8 cellular contexts compared by ENCODE assay signal in genomic region chr1:174005032-174005431, GRCh38. TPM values are rescaled to one million over a fixed set of nuclear protein-coding genes. Genes with fewer than 3 reads are reported as not detected.
A peak's percentile ranks its signal among the peaks of the same experiment; 100 is the strongest.
DNase-seq lines count a peak whose midpoint lies in the region; ATAC-seq, FAIRE-seq and TF ChIP-seq lines count a peak whose summit lies in the region.

No MANE protein-coding gene starts in this region.

- H3K9ac ChIP-seq in H9 (ENCODE audit: extremely low read depth, insufficient read length, low read length) = no peak overlapping the region

- no peak for TF ChIP-seq POLR2A in A549 (IDR thresholded peaks at IDR 0.05; ENCODE audit: low read length)

- peak overlapping the region; percentile 80 for H3K27ac Mint-ChIP-seq in WTC11
- H3K27ac Mint-ChIP-seq in H9 = no peak overlapping the region; a peak in 1 of 7 replicates
- H3K27ac Mint-ChIP-seq in T-helper 17 cell = no peak overlapping the region
- no peak overlapping the region for H3K27ac Mint-ChIP-seq in activated T-helper 1 cell treated with anti-CD3 and anti-CD28 coated beads, Interleukin-12 subunit alpha, Interleukin-12 subunit beta, Interleukin-2, Interleukin-4 antibody, amounts not matched to agents 30 ng/mL and 10 ng/mL and 1 ng/mL, durations not matched to agents 14 hours and 24 hours and 36 hours

- no peak overlapping the region for H4K91ac ChIP-seq in H9 (ENCODE audit: insufficient read length, low read depth, low read length)

- intact Hi-C loops in activated T-helper 1 cell treated with anti-CD3 and anti-CD28 coated beads, Interleukin-12 subunit alpha, Interleukin-12 subunit beta, Interleukin-2, Interleukin-4 antibody, amounts not matched to agents 30 ng/mL and 10 ng/mL and 1 ng/mL, durations not matched to agents 14 hours and 24 hours and 36 hours (cut with micrococcal nuclease) = no loop called here

- TF ChIP-seq EP300 in A549 (IDR thresholded peaks at IDR 0.05) = no peak

- CTCF ChIA-PET in A549 (lab: Yijun Ruan, JAX) = interaction anchor here (0.9 to 1.6 kb wide), 3 partner anchors 14 to 213 kb away, joined by 3 to 5 read pairs (median 4); partner anchors contain the start of gene RC3H1
- CTCF ChIA-PET in WTC11 (lab: Charles Lee) = no interaction called here

- ATAC-seq in A549 = 0 out of 6 replicates have a peak, but pooled peaks of 1 of the 2 experiments have one; percentile 24
- peak; percentile 98 for ATAC-seq in GM19043 (IDR thresholded peaks at IDR 0.05; ENCODE audit: low read depth, unreplicated experiment)
- peak; percentile 93 for ATAC-seq in HG03103 (IDR thresholded peaks at IDR 0.05; ENCODE audit: low read depth, unreplicated experiment)
- ATAC-seq in WTC11 = no peak
- ATAC-seq in T-helper 17 cell = no peak

- no peak overlapping the region for H3K14ac ChIP-seq in H9 (ENCODE audit: insufficient read depth, low read length)

- no peaks in the 10 kb centered on the region for H3K23me2 ChIP-seq in H9 (ENCODE audit: insufficient read length, low read depth, low read length, poor library complexity, severe bottlenecking)

- H3K27ac ChIP-seq in A549 = 0 out of 6 replicates have a peak overlapping the region, but pooled peaks of 1 of the 2 experiments have one; percentile 13
- H3K27ac ChIP-seq in H9 (ENCODE audit: insufficient read length, low read depth, low read length) = no peak overlapping the region

- H3K4me1 Mint-ChIP-seq in WTC11 (peaks cover 18% of the 10 kb centered on the region), H9 (peaks cover 16 to 19% of the 10 kb centered on the region in 2 experiments), T-helper 17 cell (peaks cover 29% of the 10 kb centered on the region)
- peaks cover 25% of the 10 kb centered on the region for H3K4me1 Mint-ChIP-seq in activated T-helper 1 cell treated with anti-CD3 and anti-CD28 coated beads, Interleukin-12 subunit alpha, Interleukin-12 subunit beta, Interleukin-2, Interleukin-4 antibody, amounts not matched to agents 30 ng/mL and 10 ng/mL and 1 ng/mL, durations not matched to agents 14 hours and 24 hours and 36 hours (ENCODE audit: low read depth)

- POLR2A ChIA-PET in A549 (lab: Yijun Ruan, JAX) = interaction anchor here (0.7 to 1.3 kb wide), 2 partner anchors 17 to 137 kb away, joined by 3 read pairs; partner anchors contain the start of genes RC3H1 and ZBTB37
- POLR2A ChIA-PET in WTC11 (lab: Charles Lee) = interaction anchor here (1.5 kb wide), 1 partner anchor 18 kb away, joined by 9 read pairs; the partner anchor contains the start of gene RC3H1

- H3K4me2 ChIP-seq in A549 (no peak overlapping the region), H9 (ENCODE audit: insufficient read depth, insufficient read length, low read length) (no peak overlapping the region)

- H3K79me2 ChIP-seq in H9 (ENCODE audit: insufficient read depth, low read length) = peaks cover 5% of the 10 kb centered on the region; the same call in 1 of the 2 replicates

- H2BK20ac ChIP-seq in H9 (ENCODE audit: low read depth, low read length, poor library complexity, severe bottlenecking) = no peak overlapping the region

- H2AK5ac ChIP-seq in H9 (ENCODE audit: insufficient read length, low read length) = no peak overlapping the region

- H2BK12ac ChIP-seq in H9 (ENCODE audit: insufficient read length, low read depth, low read length) = no peak overlapping the region

- H3K9me3 ChIP-seq in A549 = no peaks in the 10 kb centered on the region
- no peaks in the 10 kb centered on the region for H3K9me3 ChIP-seq in H9 (ENCODE audit: control insufficient read depth, low read depth, low read length)
- H3K9me3 ChIP-seq in T-helper 17 cell (ENCODE audit: control insufficient read depth, low read length, poor library complexity, severe bottlenecking) = no peaks in the 10 kb centered on the region

- no peak overlapping the region for H2BK5ac ChIP-seq in H9 (ENCODE audit: insufficient read length, low read length)

- H2BK15ac ChIP-seq in H9 (ENCODE audit: low read depth, low read length) = no peak overlapping the region

- no peak overlapping the region for H4K5ac ChIP-seq in H9 (ENCODE audit: insufficient read length, low read depth, low read length)

- H3K36me3 Mint-ChIP-seq in WTC11 = peaks cover 10% of the 10 kb centered on the region
- H3K36me3 Mint-ChIP-seq in H9 (ENCODE audit: insufficient read depth in 1 of 3, low read depth in 3 of 3) = peaks cover 9 to 31% (median 10%) of the 10 kb centered on the region in 3 experiments; a peak in 6 of 7 replicates
- no peaks in the 10 kb centered on the region for H3K36me3 Mint-ChIP-seq in T-helper 17 cell (ENCODE audit: low read depth)
- H3K36me3 Mint-ChIP-seq in activated T-helper 1 cell treated with anti-CD3 and anti-CD28 coated beads, Interleukin-12 subunit alpha, Interleukin-12 subunit beta, Interleukin-2, Interleukin-4 antibody, amounts not matched to agents 30 ng/mL and 10 ng/mL and 1 ng/mL, durations not matched to agents 14 hours and 24 hours and 36 hours (ENCODE audit: low read depth) = peaks cover 15% of the 10 kb centered on the region

- H3T11ph ChIP-seq in H9 (ENCODE audit: low read length) = no peak overlapping the region

- no peaks in the 10 kb centered on the region for H4K20me1 ChIP-seq in H9 (ENCODE audit: control insufficient read depth, insufficient read depth, insufficient read length)

- H3K4me3 Mint-ChIP-seq in WTC11 = no peak overlapping the region
- no peak overlapping the region for H3K4me3 Mint-ChIP-seq in H9
- no peak overlapping the region for H3K4me3 Mint-ChIP-seq in T-helper 17 cell
- H3K4me3 Mint-ChIP-seq in activated T-helper 1 cell treated with anti-CD3 and anti-CD28 coated beads, Interleukin-12 subunit alpha, Interleukin-12 subunit beta, Interleukin-2, Interleukin-4 antibody, amounts not matched to agents 30 ng/mL and 10 ng/mL and 1 ng/mL, durations not matched to agents 14 hours and 24 hours and 36 hours = no peak overlapping the region

- DNase-seq in A549 (ENCODE audit: low read depth in 1 of 2, low spot score in 1 of 2) = no peak
- no peak for DNase-seq in WTC11 (ENCODE audit: low spot score)
- DNase-seq in activated effector memory CD4-positive, alpha-beta T cell treated with anti-CD3 and anti-CD28 coated beads, Interleukin-2, amount 50 U/mL, for 16 hours = no peak
- DNase-seq in H9 = no peak
- no peak for DNase-seq in T-helper 17 cell
- no peak for DNase-seq in activated T-helper 1 cell treated with anti-CD3 and anti-CD28 coated beads, Interleukin-12 subunit alpha, Interleukin-12 subunit beta, Interleukin-2, Interleukin-4 antibody, amounts not matched to agents 30 ng/mL and 10 ng/mL and 1 ng/mL, durations not matched to agents 14 hours and 24 hours and 36 hours (ENCODE audit: low spot score)

- no peak overlapping the region for H3K4me3 ChIP-seq in A549

- H3K79me1 ChIP-seq in H9 (ENCODE audit: insufficient read depth, low read depth, low read length, poor library complexity, severe bottlenecking) = peaks cover 10% of the 10 kb centered on the region

- no peak overlapping the region for H3K56ac ChIP-seq in H9 (ENCODE audit: insufficient read length, low read depth, low read length)

- H4K8ac ChIP-seq in H9 (replicated peaks; ENCODE audit: insufficient read length, low read depth, low read length) = no peak overlapping the region

- no peak for FAIRE-seq in A549 (lab: Jason Lieb, UNC)

- no peaks in the 10 kb centered on the region for H3K27me3 ChIP-seq in H9 (ENCODE audit: insufficient read depth, low read length)

- H3K9me3 Mint-ChIP-seq in WTC11 (0 out of 2 replicates have a peak, but pooled peaks cover 7% of the 10 kb centered on the region), H9 (no peaks in the 10 kb centered on the region)
- no peaks in the 10 kb centered on the region for H3K9me3 Mint-ChIP-seq in activated T-helper 1 cell treated with anti-CD3 and anti-CD28 coated beads, Interleukin-12 subunit alpha, Interleukin-12 subunit beta, Interleukin-2, Interleukin-4 antibody, amounts not matched to agents 30 ng/mL and 10 ng/mL and 1 ng/mL, durations not matched to agents 14 hours and 24 hours and 36 hours

- H2AFZ ChIP-seq in H9 (ENCODE audit: low read length) = no peak overlapping the region

- WGBS in A549 (ENCODE audit: missing lambda C conversion rate) = 79% methylated on average over 2 of the region's 2 CpGs
- WGBS in H9 (ENCODE audit: extremely low coverage, insufficient read length, low lambda C conversion rate) = no CpG with 5 or more reads among the region's 2 CpGs

- H2BK120ac ChIP-seq in H9 (ENCODE audit: low read depth, low read length, poor library complexity, severe bottlenecking) = no peak overlapping the region

- no peak overlapping the region for H3K18ac ChIP-seq in H9 (ENCODE audit: insufficient read length, low read depth, low read length)

- H3K4me1 ChIP-seq in A549 (peaks cover 5% of the 10 kb centered on the region; the same call in 1 of the 3 replicates), H9 (ENCODE audit: insufficient read depth, low read length) (peaks cover 4% of the 10 kb centered on the region; the same call in 1 of the 2 replicates)

- no peaks in the 10 kb centered on the region for H3K27me3 Mint-ChIP-seq in WTC11 (ENCODE audit: low read depth)
- no peaks in the 10 kb centered on the region for H3K27me3 Mint-ChIP-seq in H9 (ENCODE audit: low read depth)
- no peaks in the 10 kb centered on the region for H3K27me3 Mint-ChIP-seq in T-helper 17 cell
- no peaks in the 10 kb centered on the region for H3K27me3 Mint-ChIP-seq in activated T-helper 1 cell treated with anti-CD3 and anti-CD28 coated beads, Interleukin-12 subunit alpha, Interleukin-12 subunit beta, Interleukin-2, Interleukin-4 antibody, amounts not matched to agents 30 ng/mL and 10 ng/mL and 1 ng/mL, durations not matched to agents 14 hours and 24 hours and 36 hours (ENCODE audit: insufficient read depth)

- no peak for TF ChIP-seq CTCF in A549 (IDR thresholded peaks at IDR 0.05)
- TF ChIP-seq CTCF in WTC11 (IDR thresholded peaks at IDR 0.05) = no peak
- TF ChIP-seq CTCF in H9 (conservative IDR thresholded peaks at IDR 0.05) = no peak

- TF ChIP-seq RAD21 in A549 (conservative IDR thresholded peaks at IDR 0.05 in 1 of 2, IDR thresholded peaks at IDR 0.05 in 1 of 2) = no peak

- no peak overlapping the region for H3K4ac ChIP-seq in H9 (ENCODE audit: low read depth, low read length)

- no peak overlapping the region for H3K23ac ChIP-seq in H9 (ENCODE audit: insufficient read length, low read depth, low read length)

TF ChIP-seq in A549, 52 proteins besides CTCF, POLR2A, EP300 and RAD21 (continues in another document):
- TF ChIP-seq MAFK (IDR thresholded peaks at IDR 0.05; ENCODE audit: partially characterized antibody) = peak; percentile 78

TF ChIP-seq in WTC11, 78 proteins besides CTCF, POLR2A, EP300 and RAD21 (continues in another document):
- no peak for TF ChIP-seq FOXK1 (CRISPR knock-in tag; IDR thresholded peaks at IDR 0.05)

RNA-seq across cellular contexts. Expression of gene RC3H1, which starts 17.1 kb away (rescaled TPM):
- polyA plus RNA-seq in A549 (2011; rRNA removed) (12.7 and 17.3 TPM in 2 replicates), A549 (2017; fragmentation: RNase III; extraction: RNeasy Plus Mini Kit Qiagen cat#74134 plus additional on column Dnase treatment) (4.0 TPM in 3 replicates)
- polyA plus RNA-seq in A549 (2012; cell fraction: cytosol; rRNA removed) = 2.3 and 2.7 TPM in 2 replicates
- 1.6 and 2.1 TPM in 2 replicates for polyA plus RNA-seq in A549 (2012; cell fraction: nucleus; rRNA removed)
- polyA minus RNA-seq in A549 (2011; rRNA and poly(A)+ RNA removed) = 41.0 and 49.1 TPM in 2 replicates
- total RNA-seq in WTC11 (2021) (24.1 to 25.7 TPM (median 25.4 TPM) in 3 replicates), H9 (2021) (33.3 and 36.1 TPM in 2 replicates), T-helper 17 cell (10 to 100 TPM; 41.7 to 50.0 TPM)
- total RNA-seq in activated T-helper 1 cell treated with anti-CD3 and anti-CD28 coated beads, Interleukin-12 subunit alpha, Interleukin-12 subunit beta, Interleukin-2, Interleukin-4 antibody, amounts not matched to agents 30 ng/mL and 10 ng/mL and 1 ng/mL, durations not matched to agents 14 hours and 24 hours and 36 hours = 47.1 and 49.5 TPM in 2 replicates

Comparison
In these comparisons a context has a peak if more than half of its experiments do, and no peak if none do; other contexts are left out.
1. ATAC-seq: peak in GM19043 (single experiment) and HG03103 (single experiment); none in WTC11 (single experiment) and T-helper 17 cell (single experiment).